27 cellular contexts compared by ENCODE assay signal in genomic region chr9:27828908-27829307, GRCh38.
"Had no signal": no experiment of that assay in that cellular context is flagged by ENCODE, and none has a peak within 500 bp of the region (broad histone marks: within the 10 kb centered on the region; RNA-seq: fewer than 3 reads in every experiment).

No MANE protein-coding gene starts in this region.

- DNase-seq: dermis blood vessel endothelial cell; effector memory CD4-positive, alpha-beta T cell; foreskin keratinocyte; heart left ventricle; kidney; naive B cell; nucleus accumbens; right cardiac atrium; sigmoid colon; spleen; stimulated activated CD4-positive, alpha-beta T cell treated with anti-CD3 and anti-CD28 coated beads, Interleukin-4, amount 100 ng/mL, for 4 hours; stimulated activated naive CD8-positive, alpha-beta T cell treated with anti-CD3 and anti-CD28 coated beads, Interleukin-15, Interleukin-2, amounts not matched to agents 100 U/mL and 50 U/mL, for 24 hours; substantia nigra; testis; tibial artery; upper lobe of left lung; uterus had no signal

- ATAC-seq: foreskin keratinocyte; gastroesophageal sphincter; heart left ventricle; left lobe of liver; right cardiac atrium; stimulated activated memory B cell treated with anti-CD40 and anti-IgM and Interleukin-4, amounts not matched to agents 10 μg/mL and 1 μg/mL and 100 μg/mL, for 72 hours; stimulated activated naive CD8-positive, alpha-beta T cell treated with anti-CD3 and anti-CD28 coated beads, Interleukin-15, Interleukin-2, amounts not matched to agents 100 U/mL and 50 U/mL, for 24 hours had no signal

- H3K36me3 Mint-ChIP-seq: memory B cell; naive B cell; stimulated activated memory B cell treated with anti-CD40 and anti-IgM and Interleukin-4, amounts not matched to agents 10 μg/mL and 1 μg/mL and 100 μg/mL, for 72 hours had no signal

- H3K27ac ChIP-seq: coronary artery, esophagus muscularis mucosa, foreskin keratinocyte, gastroesophageal sphincter, heart left ventricle, hepatocyte, prostate gland, sigmoid colon, spleen, testis, tibial artery, upper lobe of left lung, uterus had no signal

- H3K36me3 ChIP-seq: esophagus muscularis mucosa, gastroesophageal sphincter, heart left ventricle, prostate gland, sigmoid colon, spleen, tibial artery, upper lobe of left lung, uterus had no signal

- H3K79me2 ChIP-seq: hepatocyte had no signal

- H3K4me2 ChIP-seq: hepatocyte had no signal

- H3K27me3 Mint-ChIP-seq: naive B cell; stimulated activated memory B cell treated with anti-CD40 and anti-IgM and Interleukin-4, amounts not matched to agents 10 μg/mL and 1 μg/mL and 100 μg/mL, for 72 hours had no signal

- H3K4me3 ChIP-seq: coronary artery, esophagus muscularis mucosa, gastroesophageal sphincter, heart left ventricle, hepatocyte, lung, prostate gland, sigmoid colon, spleen, testis, tibial artery, upper lobe of left lung, uterus had no signal

- H2AFZ ChIP-seq: hepatocyte had no signal

- H3K4me1 Mint-ChIP-seq: memory B cell; naive B cell; stimulated activated memory B cell treated with anti-CD40 and anti-IgM and Interleukin-4, amounts not matched to agents 10 μg/mL and 1 μg/mL and 100 μg/mL, for 72 hours had no signal

- H3K27ac Mint-ChIP-seq: memory B cell; naive B cell; stimulated activated memory B cell treated with anti-CD40 and anti-IgM and Interleukin-4, amounts not matched to agents 10 μg/mL and 1 μg/mL and 100 μg/mL, for 72 hours had no signal

- H3K9me3 ChIP-seq: esophagus muscularis mucosa, gastroesophageal sphincter, heart left ventricle, prostate gland, sigmoid colon, spleen, testis, tibial artery, upper lobe of left lung, uterus had no signal

- H3K4me1 ChIP-seq: esophagus muscularis mucosa, foreskin keratinocyte, gastroesophageal sphincter, heart left ventricle, prostate gland, spleen, testis, tibial artery, upper lobe of left lung, uterus had no signal

- H3K27me3 ChIP-seq: esophagus muscularis mucosa, gastroesophageal sphincter, heart left ventricle, hepatocyte, sigmoid colon, spleen, testis, tibial artery, upper lobe of left lung, uterus had no signal

- H3K9me3 Mint-ChIP-seq: memory B cell had no signal

- H3K4me3 Mint-ChIP-seq: memory B cell; naive B cell; nephron; stimulated activated memory B cell treated with anti-CD40 and anti-IgM and Interleukin-4, amounts not matched to agents 10 μg/mL and 1 μg/mL and 100 μg/mL, for 72 hours had no signal
